8 cellular contexts compared by ENCODE assay signal in genomic region chr10:87803328-87803727, GRCh38.
"Had no signal": no experiment of that assay in that cellular context is flagged by ENCODE, and none has a peak within 500 bp of the region (broad histone marks: within the 10 kb centered on the region; RNA-seq: fewer than 3 reads in every experiment).

No MANE protein-coding gene starts in this region.

- H3K4me3 ChIP-seq: uterus had no signal

- H3K9me3 ChIP-seq: uterus had no signal

- H3K4me1 ChIP-seq: uterus had no signal

- H3K27me3 ChIP-seq: uterus had no signal

- ATAC-seq: natural killer cell had no signal

- H3K36me3 ChIP-seq: uterus had no signal

- DNase-seq: cerebellar nuclear complex; islet precursor cell; natural killer cell; posterior cingulate gyrus; small intestine; stimulated activated CD4-positive, alpha-beta T cell treated with anti-CD3 and anti-CD28 coated beads, Interleukin-2, amount 100 ng/mL, for 48 hours; stimulated activated naive CD4-positive, alpha-beta T cell treated with Interleukin-2 at 50 U/mL for 16 hours; uterus had no signal

- H3K27ac ChIP-seq: uterus had no signal
